In the genomic region with DNA sequence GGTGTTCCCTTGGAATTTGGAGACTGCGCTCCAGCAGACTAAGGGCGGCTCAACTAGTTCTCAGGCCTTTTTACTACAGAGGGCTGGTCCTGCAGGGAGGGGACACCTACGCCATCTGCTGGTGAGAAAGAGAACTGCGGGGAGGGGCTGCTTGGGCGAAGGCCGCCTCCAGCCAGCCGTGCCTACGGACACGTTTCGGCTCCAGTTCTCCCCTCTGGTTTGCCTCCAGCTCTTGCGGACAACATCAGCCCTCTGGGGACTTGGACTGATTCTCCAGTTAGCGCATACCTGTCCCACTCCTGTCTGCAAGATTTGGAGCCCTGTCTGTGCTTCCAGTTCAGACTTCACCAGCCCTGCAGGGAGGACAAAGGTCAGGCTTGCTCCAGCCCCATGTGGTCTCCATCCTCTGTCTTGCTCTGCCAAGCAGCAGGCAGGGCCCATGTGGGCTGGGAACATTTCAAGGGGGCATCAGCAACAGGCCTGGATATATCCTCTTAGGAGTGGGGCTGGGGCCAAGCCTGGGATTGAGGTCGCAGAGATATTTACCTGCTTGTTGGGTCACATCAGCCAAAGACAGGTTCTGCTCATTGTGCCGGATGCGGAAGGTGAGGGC, we compare ENCODE assay signal across 8 cellular contexts. TPM values are rescaled to one million over a fixed set of nuclear protein-coding genes. Genes with fewer than 3 reads are reported as not detected.
DNase-seq lines count a peak whose midpoint lies in the region; ATAC-seq, FAIRE-seq and TF ChIP-seq lines count a peak whose summit lies in the region.

No MANE protein-coding gene starts in this region.

- peak overlapping the region in 3 of 4 experiments; percentile 3 to 36 (median 7); a peak in 4 of 8 replicates for H3K4me3 ChIP-seq in H1 (ENCODE audit: extremely low read depth in 1 of 4, insufficient read depth in 2 of 4, low read depth in 3 of 4, low read length in 4 of 4)

- no peaks in the 10 kb centered on the region for H4K20me1 ChIP-seq in H1 (replicated peaks in 1 of 2; ENCODE audit: control insufficient read depth in 1 of 2, insufficient read depth in 2 of 2, low read length in 2 of 2)

- H3K9ac ChIP-seq in H1 (replicated peaks in 1 of 4; ENCODE audit: extremely low read depth in 1 of 4, low read depth in 3 of 4, low read length in 3 of 4) = no peak overlapping the region

- no peaks in the 10 kb centered on the region for H3K9me3 Mint-ChIP-seq in activated CD8-positive, alpha-beta T cell treated with anti-CD3 and anti-CD28 coated beads, Interleukin-2, amount 10 ng/mL, durations not matched to agents 7 days and 5 days (ENCODE audit: insufficient read depth)
- no peaks in the 10 kb centered on the region for H3K9me3 Mint-ChIP-seq in mesothelial cell of epicardium

- WGBS in H1 (ENCODE audit: extremely low coverage in 1 of 2, insufficient coverage in 1 of 2, insufficient read length in 1 of 2, insufficient replicate concordance in 2 of 2, low coverage in 1 of 2, low lambda C conversion rate in 2 of 2, missing lambda C conversion rate in 1 of 2), 2 experiments = 54% methylated on average over 9 of the region's 15 CpGs; no CpG with 5 or more reads in 1 of the 2 experiments

- no peak overlapping the region for H2BK12ac ChIP-seq in H1 (ENCODE audit: low read depth, low read length)

- H3K4me2 ChIP-seq in H1 (ENCODE audit: insufficient read depth in 1 of 2, low read depth in 2 of 2, low read length in 2 of 2) = peak overlapping the region in 1 of 2 experiments; percentile 56; a peak in 3 of 4 replicates

- H3K27ac ChIP-seq in H1 (ENCODE audit: low read depth, low read length) = no peak overlapping the region

- H2BK5ac ChIP-seq in H1 (ENCODE audit: low read depth, low read length) = no peak overlapping the region

- H3K4me1 ChIP-seq in H1 (replicated peaks in 1 of 4; ENCODE audit: control insufficient read depth in 3 of 4, insufficient read depth in 4 of 4, low read length in 3 of 4) = peaks cover 0 to 8% (median 3%) of the 10 kb centered on the region in 4 experiments; a peak in 4 of 7 replicates

- H3K36me3 Mint-ChIP-seq in activated CD8-positive, alpha-beta T cell treated with anti-CD3 and anti-CD28 coated beads, Interleukin-2, amount 10 ng/mL, durations not matched to agents 7 days and 5 days (ENCODE audit: low read depth) = no peaks in the 10 kb centered on the region
- H3K36me3 Mint-ChIP-seq in mesothelial cell of epicardium = no peaks in the 10 kb centered on the region

- POLR2A ChIA-PET in activated CD8-positive, alpha-beta T cell treated with anti-CD3 and anti-CD28 coated beads, Interleukin-2, amount 10 ng/mL, durations not matched to agents 7 days and 5 days (lab: Charles Lee) = interaction anchor here (1.8 kb wide), 1 partner anchor 19 kb away, joined by 7 read pairs; a partner anchor contains a TSS
- POLR2A ChIA-PET in H1 (lab: Charles Lee; ENCODE audit: partially characterized antibody) = interaction anchor here (1.0 to 3.7 kb wide), 4 partner anchors 11 to 80 kb away, joined by 3 to 19 read pairs (median 5); a partner anchor contains a TSS

- CTCF ChIA-PET in activated CD8-positive, alpha-beta T cell treated with anti-CD3 and anti-CD28 coated beads, Interleukin-2, amount 10 ng/mL, durations not matched to agents 7 days and 5 days (lab: Charles Lee) = interaction anchor here (0.7 to 5.1 kb wide), 14 partner anchors 12 to 269 kb away, joined by 3 to 42 read pairs (median 4); a partner anchor contains a TSS
- CTCF ChIA-PET in H1 (lab: Charles Lee; ENCODE audit: partially characterized antibody) = interaction anchor here (0.6 to 13.4 kb wide), 45 partner anchors 7 to 319 kb away, joined by 3 to 118 read pairs (median 4); a partner anchor contains a TSS

- H3K56ac ChIP-seq in H1 (replicated peaks; ENCODE audit: insufficient read length, low read depth, low read length) = no peak overlapping the region

- H3K9me3 ChIP-seq in H1 (ENCODE audit: insufficient read depth in 2 of 2, low read depth in 1 of 2, low read length in 1 of 2) = no peaks in the 10 kb centered on the region

- TF ChIP-seq EP300 in H1 (IDR thresholded peaks at IDR 0.05; ENCODE audit: borderline replicate concordance in 1 of 2, low read depth in 2 of 2, low read length in 2 of 2) = no peak

- H4K5ac ChIP-seq in H1 (ENCODE audit: insufficient read length, low read depth, low read length) = no peak overlapping the region

- FAIRE-seq in H1 (lab: Jason Lieb, UNC) = peak; percentile 75

- H2BK20ac ChIP-seq in H1 (ENCODE audit: low read length) = peak overlapping the region; percentile 6; the same call in 1 of the 2 replicates

- H3K27me3 Mint-ChIP-seq in activated CD8-positive, alpha-beta T cell treated with anti-CD3 and anti-CD28 coated beads, Interleukin-2, amount 10 ng/mL, durations not matched to agents 7 days and 5 days (ENCODE audit: low read depth) = peaks cover 26% of the 10 kb centered on the region
- peaks cover 73% of the 10 kb centered on the region for H3K27me3 Mint-ChIP-seq in mesothelial cell of epicardium (ENCODE audit: low read depth)

- no peak overlapping the region for H3K4ac ChIP-seq in H1 (replicated peaks; ENCODE audit: insufficient read length, low read depth, low read length)

- TF ChIP-seq CTCF in H1 (IDR thresholded peaks at IDR 0.05; ENCODE audit: control extremely low read depth in 1 of 3, insufficient read depth in 1 of 3, low read depth in 1 of 3, low read length in 3 of 3) (peak in 2 of 3 experiments; percentile 90 to 97; a peak in 3 of 4 replicates), mesothelial cell of epicardium (IDR thresholded peaks at IDR 0.05; ENCODE audit: unreplicated experiment) (peak; percentile 99)

- H3K36me3 ChIP-seq in H1 (ENCODE audit: control insufficient read depth in 2 of 4, insufficient read depth in 4 of 4, low read length in 3 of 4) = no peaks in the 10 kb centered on the region

- ATAC-seq in GM18867 (IDR thresholded peaks at IDR 0.05; ENCODE audit: unreplicated experiment) (peak; percentile 53), HG03520 (IDR thresholded peaks at IDR 0.05; ENCODE audit: unreplicated experiment) (peak; percentile 43)
- ATAC-seq in activated CD8-positive, alpha-beta T cell treated with anti-CD3 and anti-CD28 coated beads, Interleukin-2, amount 10 ng/mL, durations not matched to agents 7 days and 5 days = peak; percentile 61

- H2BK120ac ChIP-seq in H1 (replicated peaks; ENCODE audit: low read depth, low read length) = no peak overlapping the region

- H4K91ac ChIP-seq in H1 (replicated peaks; ENCODE audit: insufficient read length, low read length) = no peak overlapping the region

- H3K27me3 ChIP-seq in H1 (replicated peaks in 1 of 4; ENCODE audit: control insufficient read depth in 3 of 4, extremely low read depth in 1 of 4, insufficient read depth in 3 of 4, low read length in 3 of 4) = peaks cover 0 to 31% (median 17%) of the 10 kb centered on the region in 4 experiments; a peak in 6 of 7 replicates

- no peak overlapping the region for H3K14ac ChIP-seq in H1 (ENCODE audit: insufficient read length)

- DNase-seq in AG08395 (ENCODE audit: low spot score) = peak; percentile 95
- peak; percentile 61 to 78 for DNase-seq in NOMO-1 (lab: John Stamatoyannopoulos, UW; ENCODE audit: unreplicated experiment in 2 of 2)
- peak; percentile 90 for DNase-seq in activated CD8-positive, alpha-beta T cell treated with anti-CD3 and anti-CD28 coated beads, Interleukin-2, amount 10 ng/mL, durations not matched to agents 7 days and 5 days
- peak in 1 of 2 experiments; percentile 99 for DNase-seq in H1 (ENCODE audit: low read depth in 1 of 2, low spot score in 2 of 2)
- DNase-seq in mesothelial cell of epicardium (ENCODE audit: low spot score in 2 of 2, unreplicated experiment in 2 of 2) = peak; percentile 61 to 96
- DNase-seq in stimulated activated CD8-positive, alpha-beta memory T cell treated with anti-CD3 and anti-CD28 coated beads, Interleukin-4, amount 100 ng/mL, for 1 hour (ENCODE audit: low read depth in 2 of 2, low spot score in 1 of 2) = peak; percentile 82 to 83

- TF ChIP-seq POLR2A in H1 (IDR thresholded peaks at IDR 0.05; ENCODE audit: control extremely low read depth in 1 of 2, low read depth in 2 of 2, low read length in 2 of 2) = no peak

- no peak overlapping the region for H2AK5ac ChIP-seq in H1 (ENCODE audit: low read depth, low read length)

- no peaks in the 10 kb centered on the region for H3K79me2 ChIP-seq in H1 (ENCODE audit: control insufficient read depth in 1 of 2, insufficient read depth in 2 of 2, low read length in 2 of 2)

- peak overlapping the region; percentile 26; the same call in 1 of the 2 replicates for H3K18ac ChIP-seq in H1 (ENCODE audit: extremely low read depth, low read length)

- H3K79me1 ChIP-seq in H1 (ENCODE audit: low read depth, low read length) = no peaks in the 10 kb centered on the region; the same call in 1 of the 2 replicates

- H3K23me2 ChIP-seq in H1 (ENCODE audit: low read depth, low read length) = peaks cover 4% of the 10 kb centered on the region; the same call in 1 of the 2 replicates

- peak; percentile 72 to 77 for TF ChIP-seq RAD21 in H1 (IDR thresholded peaks at IDR 0.05 in 1 of 2, conservative IDR thresholded peaks at IDR 0.05 in 1 of 2; ENCODE audit: low read depth in 2 of 2, low read length in 2 of 2)

- no peak overlapping the region for H3K27ac Mint-ChIP-seq in activated CD8-positive, alpha-beta T cell treated with anti-CD3 and anti-CD28 coated beads, Interleukin-2, amount 10 ng/mL, durations not matched to agents 7 days and 5 days
- H3K27ac Mint-ChIP-seq in mesothelial cell of epicardium = no peak overlapping the region

- H2BK15ac ChIP-seq in H1 (ENCODE audit: low read length) = peak overlapping the region; percentile 5; the same call in 1 of the 2 replicates

- peaks cover 31% of the 10 kb centered on the region for H3K4me1 Mint-ChIP-seq in activated CD8-positive, alpha-beta T cell treated with anti-CD3 and anti-CD28 coated beads, Interleukin-2, amount 10 ng/mL, durations not matched to agents 7 days and 5 days (ENCODE audit: low read depth)
- H3K4me1 Mint-ChIP-seq in mesothelial cell of epicardium = peaks cover 9% of the 10 kb centered on the region

- peak overlapping the region; percentile 100 for H2AFZ ChIP-seq in H1 (ENCODE audit: low read length)

- peak overlapping the region; percentile 7 for H3K4me3 Mint-ChIP-seq in activated CD8-positive, alpha-beta T cell treated with anti-CD3 and anti-CD28 coated beads, Interleukin-2, amount 10 ng/mL, durations not matched to agents 7 days and 5 days
- no peak overlapping the region for H3K4me3 Mint-ChIP-seq in mesothelial cell of epicardium

- H3K23ac ChIP-seq in H1 (ENCODE audit: insufficient read length) = no peak overlapping the region

- H4K8ac ChIP-seq in H1 (ENCODE audit: extremely low read depth, insufficient read depth, low read length) = peak overlapping the region; percentile 4; the same call in 1 of the 2 replicates

RNA-seq across cellular contexts. Expression of a gene that starts 10.3 kb away (rescaled TPM):
- total RNA-seq in activated CD8-positive, alpha-beta T cell treated with anti-CD3 and anti-CD28 coated beads, Interleukin-2, amount 10 ng/mL, durations not matched to agents 7 days and 5 days = under 1 TPM in 1 of 2 experiments, not detected in 1; 0.16 TPM
- total RNA-seq in H1 (2021; fragmentation: NEBNext Ultra II Directional; extraction: Animal tissue kit (Norgen Biotek cat#: 25700)) = 5.2 and 5.4 TPM in 2 replicates
- polyA plus RNA-seq in H1 (2011; rRNA removed) = 8.2 and 17.4 TPM in 2 replicates
- polyA plus RNA-seq in H1 (2011; cell fraction: cytosol; rRNA removed) = 8.2 TPM
- 17.7 TPM for polyA plus RNA-seq in H1 (2011; cell fraction: nucleus; rRNA removed)
- 5.5 to 8.5 TPM (median 7.6 TPM) in 4 replicates for polyA plus RNA-seq in H1 (2012, experiment 1 of 2)
- 5.3 TPM for polyA plus RNA-seq in H1 (2012, experiment 2 of 2)
- polyA plus RNA-seq in H1 (2013, experiment 1 of 2) = 14.0 TPM
- polyA plus RNA-seq in H1 (2013, experiment 2 of 2) = 13.1 TPM
- 6.9 and 11.9 TPM in 2 replicates for polyA minus RNA-seq in H1 (2011; rRNA and poly(A)+ RNA removed)
- polyA minus RNA-seq in H1 (2011; cell fraction: cytosol; rRNA and poly(A)+ RNA removed) = 7.1 TPM
- 6.9 TPM for polyA minus RNA-seq in H1 (2011; cell fraction: nucleus; rRNA and poly(A)+ RNA removed)
- 0.33 to 0.50 TPM (median 0.38 TPM) in 3 replicates for total RNA-seq in mesothelial cell of epicardium

RNA-seq across cellular contexts. Expression of a gene that starts 19.7 kb away (rescaled TPM):
- total RNA-seq in activated CD8-positive, alpha-beta T cell treated with anti-CD3 and anti-CD28 coated beads, Interleukin-2, amount 10 ng/mL, durations not matched to agents 7 days and 5 days = 10 to 100 TPM; 43.5 to 51.1 TPM
- total RNA-seq in H1 (2021; fragmentation: NEBNext Ultra II Directional; extraction: Animal tissue kit (Norgen Biotek cat#: 25700)) = 26.3 and 33.5 TPM in 2 replicates
- polyA plus RNA-seq in H1 (2011; rRNA removed) = 21.0 and 28.6 TPM in 2 replicates
- polyA plus RNA-seq in H1 (2011; cell fraction: cytosol; rRNA removed) = 22.5 TPM
- 52.6 TPM for polyA plus RNA-seq in H1 (2011; cell fraction: nucleus; rRNA removed)
- polyA plus RNA-seq in H1 (2012, experiment 1 of 2) = 21.6 to 24.7 TPM (median 23.8 TPM) in 4 replicates
- polyA plus RNA-seq in H1 (2012, experiment 2 of 2) = 15.1 TPM
- polyA plus RNA-seq in H1 (2013, experiment 1 of 2) = 21.5 TPM
- 20.5 TPM for polyA plus RNA-seq in H1 (2013, experiment 2 of 2)
- polyA minus RNA-seq in H1 (2011; rRNA and poly(A)+ RNA removed) = 15.1 and 15.9 TPM in 2 replicates
- 10.3 TPM for polyA minus RNA-seq in H1 (2011; cell fraction: cytosol; rRNA and poly(A)+ RNA removed)
- polyA minus RNA-seq in H1 (2011; cell fraction: nucleus; rRNA and poly(A)+ RNA removed) = 16.1 TPM
- total RNA-seq in mesothelial cell of epicardium = 39.7 to 47.8 TPM (median 43.4 TPM) in 3 replicates

RNA-seq across cellular contexts. Expression of a gene that starts 33.7 kb away (rescaled TPM):
- not detected for total RNA-seq in activated CD8-positive, alpha-beta T cell treated with anti-CD3 and anti-CD28 coated beads, Interleukin-2, amount 10 ng/mL, durations not matched to agents 7 days and 5 days
- not detected in 2 replicates for total RNA-seq in H1 (2021; fragmentation: NEBNext Ultra II Directional; extraction: Animal tissue kit (Norgen Biotek cat#: 25700))
- 0.11 TPM in 1 of 2 replicates, not detected in the other for polyA plus RNA-seq in H1 (2011; rRNA removed)
- 0.10 TPM for polyA plus RNA-seq in H1 (2011; cell fraction: cytosol; rRNA removed)
- polyA plus RNA-seq in H1 (2011; cell fraction: nucleus; rRNA removed) = not detected
- polyA plus RNA-seq in H1 (2012, experiment 1 of 2) = not detected in 4 replicates
- not detected for polyA plus RNA-seq in H1 (2012, experiment 2 of 2)
- polyA plus RNA-seq in H1 (2013, experiment 1 of 2) = not detected
- not detected for polyA plus RNA-seq in H1 (2013, experiment 2 of 2)
- polyA minus RNA-seq in H1 (2011; rRNA and poly(A)+ RNA removed) = 0.35 TPM in 1 of 2 replicates, not detected in the other
- polyA minus RNA-seq in H1 (2011; cell fraction: cytosol; rRNA and poly(A)+ RNA removed) = not detected
- not detected for polyA minus RNA-seq in H1 (2011; cell fraction: nucleus; rRNA and poly(A)+ RNA removed)
- total RNA-seq in mesothelial cell of epicardium = not detected in 3 replicates

RNA-seq across cellular contexts. Expression of a gene that starts 45.1 kb away (rescaled TPM):
- 100 to 1,000 TPM; 286 to 292 TPM for total RNA-seq in activated CD8-positive, alpha-beta T cell treated with anti-CD3 and anti-CD28 coated beads, Interleukin-2, amount 10 ng/mL, durations not matched to agents 7 days and 5 days
- 59.5 and 67.3 TPM in 2 replicates for total RNA-seq in H1 (2021; fragmentation: NEBNext Ultra II Directional; extraction: Animal tissue kit (Norgen Biotek cat#: 25700))
- polyA plus RNA-seq in H1 (2011; rRNA removed) = 172 and 174 TPM in 2 replicates
- 93.1 TPM for polyA plus RNA-seq in H1 (2011; cell fraction: cytosol; rRNA removed)
- polyA plus RNA-seq in H1 (2011; cell fraction: nucleus; rRNA removed) = 114 TPM
- 59.2 to 76.9 TPM (median 63.8 TPM) in 4 replicates for polyA plus RNA-seq in H1 (2012, experiment 1 of 2)
- polyA plus RNA-seq in H1 (2012, experiment 2 of 2) = 64.6 TPM
- 87.7 TPM for polyA plus RNA-seq in H1 (2013, experiment 1 of 2)
- 77.5 TPM for polyA plus RNA-seq in H1 (2013, experiment 2 of 2)
- 31.2 and 39.5 TPM in 2 replicates for polyA minus RNA-seq in H1 (2011; rRNA and poly(A)+ RNA removed)
- polyA minus RNA-seq in H1 (2011; cell fraction: cytosol; rRNA and poly(A)+ RNA removed) = 15.0 TPM
- polyA minus RNA-seq in H1 (2011; cell fraction: nucleus; rRNA and poly(A)+ RNA removed) = 20.9 TPM
- 0.47 to 1.1 TPM (median 0.63 TPM) in 3 replicates for total RNA-seq in mesothelial cell of epicardium

RNA-seq across cellular contexts. Expression of a gene that starts 45.8 kb away (rescaled TPM):
- not detected for total RNA-seq in activated CD8-positive, alpha-beta T cell treated with anti-CD3 and anti-CD28 coated beads, Interleukin-2, amount 10 ng/mL, durations not matched to agents 7 days and 5 days
- 0.24 TPM in 1 of 2 replicates, not detected in the other for total RNA-seq in H1 (2021; fragmentation: NEBNext Ultra II Directional; extraction: Animal tissue kit (Norgen Biotek cat#: 25700))
- 0.08 and 0.25 TPM in 2 replicates for polyA plus RNA-seq in H1 (2011; rRNA removed)
- 0.10 TPM for polyA plus RNA-seq in H1 (2011; cell fraction: cytosol; rRNA removed)
- polyA plus RNA-seq in H1 (2011; cell fraction: nucleus; rRNA removed) = 0.23 TPM
- not detected in 4 replicates for polyA plus RNA-seq in H1 (2012, experiment 1 of 2)
- polyA plus RNA-seq in H1 (2012, experiment 2 of 2) = not detected
- polyA plus RNA-seq in H1 (2013, experiment 1 of 2) = 0.08 TPM
- 0.07 TPM for polyA plus RNA-seq in H1 (2013, experiment 2 of 2)
- 0.13 TPM in 1 of 2 replicates, not detected in the other for polyA minus RNA-seq in H1 (2011; rRNA and poly(A)+ RNA removed)
- not detected for polyA minus RNA-seq in H1 (2011; cell fraction: cytosol; rRNA and poly(A)+ RNA removed)
- not detected for polyA minus RNA-seq in H1 (2011; cell fraction: nucleus; rRNA and poly(A)+ RNA removed)
- total RNA-seq in mesothelial cell of epicardium = not detected in 3 replicates
